Comparison of ENCODE assay signal across 1 cellular context in the genomic region with DNA sequence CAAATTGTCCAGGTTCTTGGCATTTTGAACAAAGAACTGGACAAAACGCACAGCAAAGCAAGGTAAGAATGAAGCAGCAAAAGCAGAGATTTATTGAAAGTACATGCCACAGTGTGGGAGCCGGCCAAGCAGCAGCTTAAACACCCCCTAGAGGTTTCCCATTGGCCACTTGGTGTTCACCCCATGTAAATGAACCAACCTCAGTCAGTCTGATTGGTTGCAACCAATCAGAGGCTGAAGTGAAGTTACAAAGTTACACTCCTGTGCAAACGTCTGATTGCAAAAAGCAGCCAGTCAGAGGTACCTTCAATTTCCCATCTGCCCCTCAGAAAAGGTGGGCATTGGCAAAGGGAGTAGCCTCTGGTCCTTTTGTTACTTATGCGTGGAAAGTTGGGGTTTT.
TF ChIP-seq lines count a peak whose summit lies in the region.

No MANE protein-coding gene starts in this region.

TF ChIP-seq in HepG2, 621 proteins besides CTCF, POLR2A, EP300 and RAD21 (continued from another document and continues in another):
- TF ChIP-seq, protein P1, sequence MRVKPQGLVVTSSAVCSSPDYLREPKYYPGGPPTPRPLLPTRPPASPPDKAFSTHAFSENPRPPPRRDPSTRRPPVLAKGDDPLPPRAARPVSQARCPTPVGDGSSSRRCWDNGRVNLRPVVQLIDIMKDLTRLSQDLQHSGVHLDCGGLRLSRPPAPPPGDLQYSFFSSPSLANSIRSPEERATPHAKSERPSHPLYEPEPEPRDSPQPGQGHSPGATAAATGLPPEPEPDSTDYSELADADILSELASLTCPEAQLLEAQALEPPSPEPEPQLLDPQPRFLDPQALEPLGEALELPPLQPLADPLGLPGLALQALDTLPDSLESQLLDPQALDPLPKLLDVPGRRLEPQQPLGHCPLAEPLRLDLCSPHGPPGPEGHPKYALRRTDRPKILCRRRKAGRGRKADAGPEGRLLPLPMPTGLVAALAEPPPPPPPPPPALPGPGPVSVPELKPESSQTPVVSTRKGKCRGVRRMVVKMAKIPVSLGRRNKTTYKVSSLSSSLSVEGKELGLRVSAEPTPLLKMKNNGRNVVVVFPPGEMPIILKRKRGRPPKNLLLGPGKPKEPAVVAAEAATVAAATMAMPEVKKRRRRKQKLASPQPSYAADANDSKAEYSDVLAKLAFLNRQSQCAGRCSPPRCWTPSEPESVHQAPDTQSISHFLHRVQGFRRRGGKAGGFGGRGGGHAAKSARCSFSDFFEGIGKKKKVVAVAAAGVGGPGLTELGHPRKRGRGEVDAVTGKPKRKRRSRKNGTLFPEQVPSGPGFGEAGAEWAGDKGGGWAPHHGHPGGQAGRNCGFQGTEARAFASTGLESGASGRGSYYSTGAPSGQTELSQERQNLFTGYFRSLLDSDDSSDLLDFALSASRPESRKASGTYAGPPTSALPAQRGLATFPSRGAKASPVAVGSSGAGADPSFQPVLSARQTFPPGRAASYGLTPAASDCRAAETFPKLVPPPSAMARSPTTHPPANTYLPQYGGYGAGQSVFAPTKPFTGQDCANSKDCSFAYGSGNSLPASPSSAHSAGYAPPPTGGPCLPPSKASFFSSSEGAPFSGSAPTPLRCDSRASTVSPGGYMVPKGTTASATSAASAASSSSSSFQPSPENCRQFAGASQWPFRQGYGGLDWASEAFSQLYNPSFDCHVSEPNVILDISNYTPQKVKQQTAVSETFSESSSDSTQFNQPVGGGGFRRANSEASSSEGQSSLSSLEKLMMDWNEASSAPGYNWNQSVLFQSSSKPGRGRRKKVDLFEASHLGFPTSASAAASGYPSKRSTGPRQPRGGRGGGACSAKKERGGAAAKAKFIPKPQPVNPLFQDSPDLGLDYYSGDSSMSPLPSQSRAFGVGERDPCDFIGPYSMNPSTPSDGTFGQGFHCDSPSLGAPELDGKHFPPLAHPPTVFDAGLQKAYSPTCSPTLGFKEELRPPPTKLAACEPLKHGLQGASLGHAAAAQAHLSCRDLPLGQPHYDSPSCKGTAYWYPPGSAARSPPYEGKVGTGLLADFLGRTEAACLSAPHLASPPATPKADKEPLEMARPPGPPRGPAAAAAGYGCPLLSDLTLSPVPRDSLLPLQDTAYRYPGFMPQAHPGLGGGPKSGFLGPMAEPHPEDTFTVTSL (CRISPR knock-in tag; IDR thresholded peaks at IDR 0.05; ENCODE audit: borderline replicate concordance), result no peak
- no peak for TF ChIP-seq SRY (CRISPR knock-in tag; IDR thresholded peaks at IDR 0.05)
- no peak for TF ChIP-seq NFE2 (CRISPR knock-in tag; IDR thresholded peaks at IDR 0.05)
- no peak for TF ChIP-seq E2F1 (CRISPR knock-in tag; IDR thresholded peaks at IDR 0.05)
- TF ChIP-seq STAT5B (CRISPR knock-in tag; IDR thresholded peaks at IDR 0.05), result no peak
- no peak for TF ChIP-seq CHD2 (IDR thresholded peaks at IDR 0.05; ENCODE audit: low read depth, low read length)
- no peak for TF ChIP-seq RBM22 (optimal IDR thresholded peaks at IDR 0.05; ENCODE audit: low read length)
- TF ChIP-seq, protein P2, sequence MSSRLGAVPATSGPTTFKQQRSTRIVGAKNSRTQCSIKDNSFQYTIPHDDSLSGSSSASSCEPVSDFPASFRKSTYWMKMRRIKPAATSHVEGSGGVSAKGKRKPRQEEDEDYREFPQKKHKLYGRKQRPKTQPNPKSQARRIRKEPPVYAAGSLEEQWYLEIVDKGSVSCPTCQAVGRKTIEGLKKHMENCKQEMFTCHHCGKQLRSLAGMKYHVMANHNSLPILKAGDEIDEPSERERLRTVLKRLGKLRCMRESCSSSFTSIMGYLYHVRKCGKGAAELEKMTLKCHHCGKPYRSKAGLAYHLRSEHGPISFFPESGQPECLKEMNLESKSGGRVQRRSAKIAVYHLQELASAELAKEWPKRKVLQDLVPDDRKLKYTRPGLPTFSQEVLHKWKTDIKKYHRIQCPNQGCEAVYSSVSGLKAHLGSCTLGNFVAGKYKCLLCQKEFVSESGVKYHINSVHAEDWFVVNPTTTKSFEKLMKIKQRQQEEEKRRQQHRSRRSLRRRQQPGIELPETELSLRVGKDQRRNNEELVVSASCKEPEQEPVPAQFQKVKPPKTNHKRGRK (CRISPR knock-in tag; IDR thresholded peaks at IDR 0.05), result no peak
- TF ChIP-seq HNF1B (CRISPR knock-in tag; IDR thresholded peaks at IDR 0.05), result peak; percentile 26; the same call in 1 of the 2 replicates
- TF ChIP-seq RELA (CRISPR knock-in tag; IDR thresholded peaks at IDR 0.05), result no peak
- no peak for TF ChIP-seq SRF (IDR thresholded peaks at IDR 0.05; ENCODE audit: low read depth, low read length)
- TF ChIP-seq POLR2AphosphoS5 (IDR thresholded peaks at IDR 0.05; ENCODE audit: low read depth, low read length), result peak; percentile 93
- TF ChIP-seq, protein P3, sequence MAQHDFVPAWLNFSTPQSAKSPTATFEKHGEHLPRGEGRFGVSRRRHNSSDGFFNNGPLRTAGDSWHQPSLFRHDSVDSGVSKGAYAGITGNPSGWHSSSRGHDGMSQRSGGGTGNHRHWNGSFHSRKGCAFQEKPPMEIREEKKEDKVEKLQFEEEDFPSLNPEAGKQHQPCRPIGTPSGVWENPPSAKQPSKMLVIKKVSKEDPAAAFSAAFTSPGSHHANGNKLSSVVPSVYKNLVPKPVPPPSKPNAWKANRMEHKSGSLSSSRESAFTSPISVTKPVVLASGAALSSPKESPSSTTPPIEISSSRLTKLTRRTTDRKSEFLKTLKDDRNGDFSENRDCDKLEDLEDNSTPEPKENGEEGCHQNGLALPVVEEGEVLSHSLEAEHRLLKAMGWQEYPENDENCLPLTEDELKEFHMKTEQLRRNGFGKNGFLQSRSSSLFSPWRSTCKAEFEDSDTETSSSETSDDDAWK (CRISPR knock-in tag; IDR thresholded peaks at IDR 0.05), result no peak
- TF ChIP-seq POGZ (CRISPR knock-in tag; IDR thresholded peaks at IDR 0.05), result 0 out of 2 replicates have a peak, but pooled peaks have one; percentile 21
- TF ChIP-seq, protein P4, sequence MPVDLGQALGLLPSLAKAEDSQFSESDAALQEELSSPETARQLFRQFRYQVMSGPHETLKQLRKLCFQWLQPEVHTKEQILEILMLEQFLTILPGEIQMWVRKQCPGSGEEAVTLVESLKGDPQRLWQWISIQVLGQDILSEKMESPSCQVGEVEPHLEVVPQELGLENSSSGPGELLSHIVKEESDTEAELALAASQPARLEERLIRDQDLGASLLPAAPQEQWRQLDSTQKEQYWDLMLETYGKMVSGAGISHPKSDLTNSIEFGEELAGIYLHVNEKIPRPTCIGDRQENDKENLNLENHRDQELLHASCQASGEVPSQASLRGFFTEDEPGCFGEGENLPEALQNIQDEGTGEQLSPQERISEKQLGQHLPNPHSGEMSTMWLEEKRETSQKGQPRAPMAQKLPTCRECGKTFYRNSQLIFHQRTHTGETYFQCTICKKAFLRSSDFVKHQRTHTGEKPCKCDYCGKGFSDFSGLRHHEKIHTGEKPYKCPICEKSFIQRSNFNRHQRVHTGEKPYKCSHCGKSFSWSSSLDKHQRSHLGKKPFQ (CRISPR knock-in tag; IDR thresholded peaks at IDR 0.05; ENCODE audit: insufficient replicate concordance), result no peak
- TF ChIP-seq ZNF142 (CRISPR knock-in tag; IDR thresholded peaks at IDR 0.05), result 0 out of 2 replicates have a peak, but pooled peaks have one; percentile 32
- no peak for TF ChIP-seq SKIL (CRISPR knock-in tag; IDR thresholded peaks at IDR 0.05; ENCODE audit: borderline replicate concordance)
- no peak for TF ChIP-seq ZBTB42 (CRISPR knock-in tag; IDR thresholded peaks at IDR 0.05)
- TF ChIP-seq TBX3 (IDR thresholded peaks at IDR 0.05; ENCODE audit: borderline replicate concordance), result no peak
- TF ChIP-seq, protein P5, sequence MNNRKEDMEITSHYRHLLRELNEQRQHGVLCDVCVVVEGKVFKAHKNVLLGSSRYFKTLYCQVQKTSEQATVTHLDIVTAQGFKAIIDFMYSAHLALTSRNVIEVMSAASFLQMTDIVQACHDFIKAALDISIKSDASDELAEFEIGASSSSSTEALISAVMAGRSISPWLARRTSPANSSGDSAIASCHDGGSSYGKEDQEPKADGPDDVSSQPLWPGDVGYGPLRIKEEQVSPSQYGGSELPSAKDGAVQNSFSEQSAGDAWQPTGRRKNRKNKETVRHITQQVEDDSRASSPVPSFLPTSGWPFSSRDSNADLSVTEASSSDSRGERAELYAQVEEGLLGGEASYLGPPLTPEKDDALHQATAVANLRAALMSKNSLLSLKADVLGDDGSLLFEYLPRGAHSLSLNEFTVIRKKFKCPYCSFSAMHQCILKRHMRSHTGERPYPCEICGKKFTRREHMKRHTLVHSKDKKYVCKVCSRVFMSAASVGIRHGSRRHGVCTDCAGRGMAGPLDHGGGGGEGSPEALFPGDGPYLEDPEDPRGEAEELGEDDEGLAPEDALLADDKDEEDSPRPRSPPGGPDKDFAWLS (CRISPR knock-in tag; IDR thresholded peaks at IDR 0.05; ENCODE audit: borderline replicate concordance), result no peak
- TF ChIP-seq ZNF737 (CRISPR knock-in tag; IDR thresholded peaks at IDR 0.05; ENCODE audit: borderline replicate concordance), result no peak
- TF ChIP-seq, protein P6, sequence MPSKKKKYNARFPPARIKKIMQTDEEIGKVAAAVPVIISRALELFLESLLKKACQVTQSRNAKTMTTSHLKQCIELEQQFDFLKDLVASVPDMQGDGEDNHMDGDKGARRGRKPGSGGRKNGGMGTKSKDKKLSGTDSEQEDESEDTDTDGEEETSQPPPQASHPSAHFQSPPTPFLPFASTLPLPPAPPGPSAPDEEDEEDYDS (CRISPR knock-in tag; IDR thresholded peaks at IDR 0.05), result peak; percentile 98
- TF ChIP-seq AGO1 (IDR thresholded peaks at IDR 0.05; ENCODE audit: low read depth, low read length, poor library complexity, severe bottlenecking), result no peak
- no peak for TF ChIP-seq SNAPC2 (CRISPR knock-in tag; IDR thresholded peaks at IDR 0.05)
- no peak for TF ChIP-seq THAP7 (CRISPR knock-in tag; IDR thresholded peaks at IDR 0.05)
